In the genomic region with DNA sequence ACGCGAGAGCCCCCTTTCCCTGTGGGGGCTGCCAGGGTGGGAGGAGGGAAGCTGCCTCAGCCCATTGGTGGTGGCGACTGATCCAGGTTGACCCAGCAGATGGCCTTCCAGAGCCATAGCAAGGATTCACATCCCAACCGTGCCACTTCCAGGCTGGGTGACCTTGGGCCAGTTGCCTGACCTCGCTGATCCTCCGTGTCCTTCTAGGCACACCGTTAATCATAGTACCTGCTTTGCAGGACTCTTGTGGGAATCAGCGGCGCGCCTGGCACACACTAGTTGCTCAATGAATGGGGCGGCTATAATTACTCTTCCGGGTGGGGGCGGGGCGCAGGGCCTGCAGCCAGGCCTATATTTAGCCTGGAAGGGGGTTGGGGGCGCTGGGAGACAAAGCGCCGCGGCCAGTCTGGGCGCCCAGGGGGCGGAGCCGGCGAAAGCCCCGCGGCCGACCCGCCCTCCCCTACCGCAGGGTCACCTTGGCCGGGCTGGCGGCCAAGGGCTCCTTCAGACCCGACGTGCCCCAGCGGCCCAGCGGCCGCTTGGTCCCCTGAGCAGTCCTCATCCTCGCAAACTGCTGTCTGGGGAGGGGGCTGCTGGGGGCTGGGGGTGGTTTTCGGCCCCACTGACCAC, we compare ENCODE assay signal across 9 cellular contexts. TPM values are rescaled to one million over a fixed set of nuclear protein-coding genes. Genes with fewer than 3 reads are reported as not detected.
DNase-seq lines count a peak whose midpoint lies in the region; ATAC-seq, FAIRE-seq and TF ChIP-seq lines count a peak whose summit lies in the region.
"Had no signal": no experiment of that assay in that cellular context is flagged by ENCODE, and none has a peak within 500 bp of the region (broad histone marks: within the 10 kb centered on the region; RNA-seq: fewer than 3 reads in every experiment).

No MANE protein-coding gene starts in this region.

- no peak for TF ChIP-seq CTCF in Peyer's patch (IDR thresholded peaks at IDR 0.05)
- TF ChIP-seq CTCF in breast epithelium (IDR thresholded peaks at IDR 0.05), result no peak
- TF ChIP-seq CTCF in WERI-Rb-1 (IDR thresholded peaks at IDR 0.05; ENCODE audit: low read depth, low read length), result no peak

- peak; percentile 60 for FAIRE-seq in GM19239 (lab: Jason Lieb, UNC)
- FAIRE-seq: endometrium had no signal

- intact Hi-C loops in breast epithelium (cut with DNase I; ENCODE audit: low total_unique reads), result no loop called here

- peaks cover 0 to 25% (median 11%) of the 10 kb centered on the region in 4 donors for H3K4me1 ChIP-seq in Peyer's patch
- peaks cover 4 to 6% of the 10 kb centered on the region in 2 donors for H3K4me1 ChIP-seq in breast epithelium

- DNase-seq in A172 (ENCODE audit: low spot score), result peak; percentile 55
- peak; percentile 57 for DNase-seq in GM19239 (ENCODE audit: insufficient read length, low spot score)
- DNase-seq in Peyer's patch, result peak; percentile 53 to 69 (median 63)
- DNase-seq in breast epithelium (ENCODE audit: low spot score in 2 of 2), result peak; percentile 54 to 84
- DNase-seq in stimulated activated CD4-positive, alpha-beta T cell treated with anti-CD3 and anti-CD28 coated beads, Interleukin-4, amount 100 ng/mL, for 48 hours (ENCODE audit: low read depth in 2 of 2), result peak; percentile 14 to 35
- DNase-seq in WERI-Rb-1, result no peak

- H3K27ac ChIP-seq in Peyer's patch, result peak overlapping the region; percentile 32 to 81 (median 56)
- peak overlapping the region; percentile 73 to 87 for H3K27ac ChIP-seq in breast epithelium
- peak overlapping the region; percentile 35 for H3K27ac ChIP-seq in layer of hippocampus (ENCODE audit: low read depth, low read length)
- H3K27ac ChIP-seq in WERI-Rb-1, result no peak overlapping the region

- peak overlapping the region; percentile 34 to 61 (median 54) for H3K4me3 ChIP-seq in Peyer's patch
- peak overlapping the region; percentile 32 to 64 (median 48) for H3K4me3 ChIP-seq in breast epithelium
- H3K4me3 ChIP-seq in WERI-Rb-1 (ENCODE audit: low read depth, low read length), result no peak overlapping the region

- H3K27me3 ChIP-seq in Peyer's patch (no peaks in the 10 kb centered on the region), breast epithelium (no peaks in the 10 kb centered on the region), layer of hippocampus (ENCODE audit: control insufficient read depth, insufficient read depth, low read length) (peaks cover 3% of the 10 kb centered on the region), WERI-Rb-1 (ENCODE audit: insufficient read depth, low read depth, severe bottlenecking) (no peaks in the 10 kb centered on the region)

- no peak for ATAC-seq in GM18519 (IDR thresholded peaks at IDR 0.05; ENCODE audit: low FRiP score, unreplicated experiment)

- TF ChIP-seq POLR2A in Peyer's patch (IDR thresholded peaks at IDR 0.05) (no peak), breast epithelium (IDR thresholded peaks at IDR 0.05) (no peak)

- H3K36me3 ChIP-seq in Peyer's patch (no peaks in the 10 kb centered on the region), breast epithelium (no peaks in the 10 kb centered on the region), WERI-Rb-1 (no peaks in the 10 kb centered on the region)

- no peaks in the 10 kb centered on the region for H3K9me3 ChIP-seq in Peyer's patch
- no peaks in the 10 kb centered on the region for H3K9me3 ChIP-seq in breast epithelium
- no peaks in the 10 kb centered on the region for H3K9me3 ChIP-seq in WERI-Rb-1 (ENCODE audit: severe bottlenecking)

RNA-seq across cellular contexts. Expression of gene HSPB7, which starts 5.1 kb away (rescaled TPM):
- not detected in 2 replicates for total RNA-seq in A172 (2014; rRNA removed; shearing (Covaris generic))
- total RNA-seq in Peyer's patch (1 to 10 TPM in 3 of 4 donors, not detected in 1; 1.1 to 5.2 (median 1.1) TPM), breast epithelium (100 to 1,000 TPM in 1 of 3 donors, 10 to 100 TPM in 1, 1 to 10 TPM in 1; 8.8 to 183 (median 19.0) TPM)

RNA-seq across cellular contexts. Expression of gene SRARP, which starts 8.7 kb away (rescaled TPM):
- not detected in 2 replicates for total RNA-seq in A172 (2014; rRNA removed; shearing (Covaris generic))
- total RNA-seq in Peyer's patch, result not detected
- 1 to 10 TPM in 2 of 3 donors, not detected in 1; 1.3 to 2.9 TPM for total RNA-seq in breast epithelium

RNA-seq across cellular contexts. Expression of gene CLCNKA, which starts 9.1 kb away (rescaled TPM):
- total RNA-seq in A172 (2014; rRNA removed; shearing (Covaris generic)), result not detected in 2 replicates
- total RNA-seq in Peyer's patch (under 1 TPM in 1 of 4 donors, not detected in 3; 0.47 TPM), breast epithelium (1 to 10 TPM in 1 of 3 donors, under 1 TPM in 2; 0.33 to 1.1 (median 0.73) TPM)

RNA-seq across cellular contexts. Expression of gene CLCNKB, which starts 30.9 kb away (rescaled TPM):
- total RNA-seq in A172 (2014; rRNA removed; shearing (Covaris generic)), result not detected in 2 replicates
- total RNA-seq in Peyer's patch (not detected), breast epithelium (under 1 TPM; 0.32 to 0.88 (median 0.33) TPM)

RNA-seq across cellular contexts. Expression of gene ZBTB17, which starts 36.8 kb away (rescaled TPM):
- total RNA-seq in A172 (2014; rRNA removed; shearing (Covaris generic)), result 23.8 and 25.1 TPM in 2 replicates
- 100 to 1,000 TPM in 1 of 4 donors, 10 to 100 TPM in 3; 52.1 to 138 (median 56.6) TPM for total RNA-seq in Peyer's patch
- 10 to 100 TPM; 21.9 to 40.3 (median 38.5) TPM for total RNA-seq in breast epithelium
